19 cellular contexts compared by ENCODE assay signal in the genomic region with DNA sequence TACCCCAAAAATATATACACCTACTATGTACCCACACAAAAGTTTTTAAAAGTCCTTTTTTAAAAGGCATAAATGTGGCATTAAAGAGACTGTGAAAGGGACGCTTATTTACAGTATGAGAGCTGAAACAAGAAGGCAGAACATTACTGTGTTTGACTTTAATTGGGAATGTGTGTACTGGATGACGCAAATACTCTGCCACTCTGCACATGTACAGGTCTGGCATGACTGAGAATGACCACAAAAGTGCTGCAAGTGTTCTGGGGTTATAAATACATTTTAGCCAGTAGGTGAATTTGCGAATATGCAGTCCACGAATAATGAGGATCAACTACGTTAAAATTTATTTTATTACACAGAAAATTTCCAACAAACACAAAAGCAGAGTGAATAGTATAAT.
"Had no signal": no experiment of that assay in that cellular context is flagged by ENCODE, and none has a peak within 500 bp of the region (broad histone marks: within the 10 kb centered on the region; RNA-seq: fewer than 3 reads in every experiment).

No MANE protein-coding gene starts in this region.

- DNase-seq: activated CD4-positive, alpha-beta T cell treated with anti-CD3 and anti-CD28 coated beads for 36 hours; activated CD4-positive, alpha-beta T cell treated with anti-CD3 and anti-CD28 coated beads, Interleukin-2, amount 50 U/mL, for 48 hours; activated gamma-delta T cell treated with Interleukin-2 at 50 U/mL for 16 hours; effector CD8-positive, alpha-beta T cell; left ventricle myocardium superior; mucosa of descending colon; naive thymus-derived CD4-positive, alpha-beta T cell; stimulated activated CD4-positive, alpha-beta T cell treated with anti-CD3 and anti-CD28 coated beads, Interleukin-2, amount 100 ng/mL, for 48 hours; stimulated activated naive CD8-positive, alpha-beta T cell treated with anti-CD3 and anti-CD28 coated beads, Interleukin-15, amount 100 ng/mL, for 72 hours had no signal

- H3K4me3 ChIP-seq: mucosa of descending colon, neural progenitor cell, right atrium auricular region, skin epidermis had no signal

- H3K4me3 Mint-ChIP-seq: activated CD4-positive, alpha-beta T cell treated with anti-CD3 and anti-CD28 coated beads for 36 hours; dendritic cell treated with granulocyte-macrophage colony-stimulating factor and Interleukin-4, amounts not matched to agents 40 ng/mL and 50 ng/mL, for 4 days; neural progenitor cell; stimulated activated naive CD8-positive, alpha-beta T cell treated with anti-CD3 and anti-CD28 coated beads, Interleukin-15, amount 100 ng/mL, for 72 hours; T-helper 2 cell treated with Interferon-gamma antibody and Interleukin-4, amounts not matched to agents 5 μg/mL and 100 μg/mL, for 36 hours; type B pancreatic cell; WTC11 had no signal

- H3K27me3 Mint-ChIP-seq: activated CD4-positive, alpha-beta T cell treated with anti-CD3 and anti-CD28 coated beads for 36 hours; dendritic cell treated with granulocyte-macrophage colony-stimulating factor and Interleukin-4, amounts not matched to agents 40 ng/mL and 50 ng/mL, for 4 days; naive thymus-derived CD4-positive, alpha-beta T cell; progenitor cell of endocrine pancreas; stimulated activated naive CD8-positive, alpha-beta T cell treated with anti-CD3 and anti-CD28 coated beads, Interleukin-15, amount 100 ng/mL, for 72 hours; type B pancreatic cell had no signal

- H3K27ac ChIP-seq: neural progenitor cell, right atrium auricular region, skin epidermis had no signal

- H3K27ac Mint-ChIP-seq: activated naive CD4-positive, alpha-beta T cell treated with anti-CD3 and anti-CD28 coated beads, Interleukin-2, amount 50 U/mL, for 72 hours; dendritic cell treated with granulocyte-macrophage colony-stimulating factor and Interleukin-4, amounts not matched to agents 40 ng/mL and 50 ng/mL, for 4 days; neural progenitor cell; progenitor cell of endocrine pancreas; stimulated activated naive CD8-positive, alpha-beta T cell treated with anti-CD3 and anti-CD28 coated beads, Interleukin-15, amount 100 ng/mL, for 72 hours; T-helper 2 cell treated with Interferon-gamma antibody and Interleukin-4, amounts not matched to agents 5 μg/mL and 100 μg/mL, for 36 hours; type B pancreatic cell; WTC11 had no signal

- H3K4me1 Mint-ChIP-seq: neural progenitor cell had no signal

- H3K9me3 ChIP-seq: mucosa of descending colon, right atrium auricular region had no signal

- H3K27me3 ChIP-seq: neural progenitor cell, right atrium auricular region had no signal

- H3K9me3 Mint-ChIP-seq: dendritic cell treated with granulocyte-macrophage colony-stimulating factor and Interleukin-4, amounts not matched to agents 40 ng/mL and 50 ng/mL, for 4 days had no signal

- ATAC-seq: activated CD4-positive, alpha-beta T cell treated with anti-CD3 and anti-CD28 coated beads for 36 hours; activated naive CD4-positive, alpha-beta T cell treated with anti-CD3 and anti-CD28 coated beads, Interleukin-2, amount 50 U/mL, for 72 hours; esophagus mucosa; left ventricle myocardium superior; mucosa of descending colon; naive thymus-derived CD4-positive, alpha-beta T cell; stimulated activated naive CD8-positive, alpha-beta T cell treated with anti-CD3 and anti-CD28 coated beads, Interleukin-15, amount 100 ng/mL, for 72 hours; WTC11 had no signal
